ENCODE assay signal across 18 cellular contexts in the genomic region with DNA sequence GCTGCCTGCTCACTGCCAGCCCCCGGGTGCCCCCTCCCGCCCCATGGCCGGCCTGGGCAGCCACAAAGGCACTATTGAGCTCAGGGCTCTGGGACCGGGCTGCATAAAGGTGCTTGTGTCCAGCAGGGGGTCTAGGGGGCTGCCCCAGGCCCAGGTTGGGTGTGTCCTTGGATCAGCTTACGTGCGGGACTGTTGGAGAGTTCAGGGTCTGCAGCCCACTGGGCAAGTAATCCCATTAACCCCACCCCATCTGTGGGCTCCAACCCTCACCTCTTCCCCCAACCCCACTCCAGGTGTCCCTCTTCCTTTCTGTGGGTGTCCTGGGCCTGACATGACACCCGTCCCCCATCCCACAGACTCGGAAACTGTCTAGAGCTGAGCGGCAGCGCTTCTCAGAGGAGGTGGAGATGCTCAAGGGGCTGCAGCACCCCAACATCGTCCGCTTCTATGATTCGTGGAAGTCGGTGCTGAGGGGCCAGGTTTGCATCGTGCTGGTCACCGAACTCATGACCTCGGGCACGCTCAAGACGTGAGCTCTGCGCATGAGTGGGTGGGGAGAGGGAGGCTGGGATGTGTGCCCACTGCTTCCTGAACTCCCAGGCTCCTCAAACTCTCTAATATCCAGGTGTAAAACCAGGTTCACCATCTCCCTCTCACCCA. TPM values are rescaled to one million over a fixed set of nuclear protein-coding genes. Genes with fewer than 3 reads are reported as not detected.
A peak's percentile ranks its signal among the peaks of the same experiment; 100 is the strongest.
DNase-seq lines count a peak whose midpoint lies in the region; ATAC-seq, FAIRE-seq and TF ChIP-seq lines count a peak whose summit lies in the region.
"Had no signal": no experiment of that assay in that cellular context is flagged by ENCODE, and none has a peak within 500 bp of the region (broad histone marks: within the 10 kb centered on the region; RNA-seq: fewer than 3 reads in every experiment).

No MANE protein-coding gene starts in this region.

- H3K4me1 ChIP-seq in NT2/D1 (ENCODE audit: insufficient read depth, insufficient read length) (peaks cover 20% of the 10 kb centered on the region), endothelial cell of umbilical vein (ENCODE audit: control insufficient read depth, extremely low read depth, insufficient read depth, low read length) (peaks cover 35% of the 10 kb centered on the region)
- H3K4me1 ChIP-seq: parathyroid adenoma had no signal

- intact Hi-C loops in endothelial cell of umbilical vein (cut with micrococcal nuclease): loop anchor here (5.0 kb wide), 1 partner anchor 105 kb away; the partner anchor contains the start of gene PLEKHH3
- intact Hi-C loops in CD4-positive, alpha-beta T cell (cut with DNase I, micrococcal nuclease): no loop called here

- CTCF ChIA-PET in AG04449 (lab: Yijun Ruan, JAX): interaction anchor here (1.0 to 5.8 kb wide), 7 partner anchors 10 to 52 kb away, joined by 3 to 34 read pairs (median 5); partner anchors contain the start of genes BECN1 and VPS25
- CTCF ChIA-PET in endothelial cell of umbilical vein (lab: Charles Lee): interaction anchor here (2.5 to 4.7 kb wide), 3 partner anchors 9 to 42 kb away, joined by 10 to 44 read pairs (median 15); partner anchors contain the start of genes BECN1 and VPS25
- CTCF ChIA-PET in CD4-positive, alpha-beta T cell (lab: Charles Lee): no interaction called here

- H3K9me3 ChIP-seq in NT2/D1 (ENCODE audit: insufficient read depth, low read length) (no peaks in the 10 kb centered on the region), endothelial cell of umbilical vein (replicated peaks; ENCODE audit: control insufficient read depth, insufficient read depth, low read length) (no peaks in the 10 kb centered on the region)
- no peaks in the 10 kb centered on the region for H3K9me3 ChIP-seq in CD4-positive, alpha-beta T cell (ENCODE audit: control insufficient read depth, low read length)
- H3K9me3 ChIP-seq: ascending aorta had no signal

- no peaks in the 10 kb centered on the region for H3K79me2 ChIP-seq in endothelial cell of umbilical vein (ENCODE audit: control insufficient read depth, insufficient read depth, low read length)
- H3K79me2 ChIP-seq: parathyroid adenoma had no signal

- H3K4me3 Mint-ChIP-seq in neural crest cell: peak overlapping the region; percentile 47
- H3K4me3 Mint-ChIP-seq in CD4-positive, alpha-beta T cell: no peak overlapping the region
- H3K4me3 Mint-ChIP-seq: activated B cell treated with CpG ODN at 0.5 μM for 24 hours; activated CD8-positive, alpha-beta memory T cell treated with anti-CD3 and anti-CD28 coated beads, Interleukin-2, amount 10 ng/mL, durations not matched to agents 7 days and 5 days; immature natural killer cell had no signal

- no peak for TF ChIP-seq POLR2A in endothelial cell of umbilical vein (IDR thresholded peaks at IDR 0.05; ENCODE audit: low read depth, low read length)

- no peaks in the 10 kb centered on the region for H4K20me1 ChIP-seq in endothelial cell of umbilical vein (replicated peaks; ENCODE audit: control insufficient read depth, extremely low read depth, insufficient read depth, low read length)

- no peak for ATAC-seq in GM21576 (IDR thresholded peaks at IDR 0.05; ENCODE audit: unreplicated experiment)
- no peak for ATAC-seq in CD4-positive, alpha-beta T cell (ENCODE audit: poor library complexity)
- ATAC-seq in activated CD4-positive, CD25-positive, alpha-beta regulatory T cell treated with anti-CD3 and anti-CD28 coated beads, Interleukin-2, amount 50 U/mL, for 24 hours: no peak
- ATAC-seq: activated CD8-positive, alpha-beta memory T cell treated with anti-CD3 and anti-CD28 coated beads, Interleukin-2, amount 10 ng/mL, durations not matched to agents 7 days and 5 days had no signal

- H3K27ac ChIP-seq in endothelial cell of umbilical vein (ENCODE audit: insufficient read depth, low read depth, low read length): no peak overlapping the region
- H3K27ac ChIP-seq in CD4-positive, alpha-beta T cell (ENCODE audit: low read depth, low read length): no peak overlapping the region
- H3K27ac ChIP-seq: ascending aorta, parathyroid adenoma had no signal

- FAIRE-seq in endothelial cell of umbilical vein (lab: Jason Lieb, UNC): no peak

- H3K4me2 ChIP-seq in endothelial cell of umbilical vein (ENCODE audit: insufficient read depth, low read length): no peak overlapping the region

- H3K27ac Mint-ChIP-seq in neural crest cell (ENCODE audit: unreplicated experiment): no peak overlapping the region
- H3K27ac Mint-ChIP-seq in CD4-positive, alpha-beta T cell: no peak overlapping the region
- H3K27ac Mint-ChIP-seq: activated B cell treated with CpG ODN at 0.5 μM for 24 hours; activated CD8-positive, alpha-beta memory T cell treated with anti-CD3 and anti-CD28 coated beads, Interleukin-2, amount 10 ng/mL, durations not matched to agents 7 days and 5 days; immature natural killer cell had no signal

- peaks cover 12% of the 10 kb centered on the region for H3K4me1 Mint-ChIP-seq in neural crest cell
- H3K4me1 Mint-ChIP-seq in CD4-positive, alpha-beta T cell (ENCODE audit: low read depth): peaks cover 36% of the 10 kb centered on the region

- no peak overlapping the region for H2AFZ ChIP-seq in endothelial cell of umbilical vein (ENCODE audit: low read depth, low read length)
- H2AFZ ChIP-seq: parathyroid adenoma had no signal

- no peaks in the 10 kb centered on the region for H3K36me3 Mint-ChIP-seq in neural crest cell (ENCODE audit: low read depth)
- peaks cover 26% of the 10 kb centered on the region for H3K36me3 Mint-ChIP-seq in CD4-positive, alpha-beta T cell (ENCODE audit: low read depth)

- dilution Hi-C loops in endothelial cell of umbilical vein (cut with MboI; ENCODE audit: extremely low pct_ligation_motif_present, low sequenced_read_pairs): no loop called here

- H3K9ac ChIP-seq in NT2/D1 (ENCODE audit: insufficient read length, low read depth) (peak overlapping the region; percentile 29), endothelial cell of umbilical vein (replicated peaks; ENCODE audit: extremely low read depth, insufficient read depth, low read length) (no peak overlapping the region)
- H3K9ac ChIP-seq: parathyroid adenoma had no signal

- no peak for DNase-seq in AG04449 (ENCODE audit: low read depth, low spot score)
- no peak for DNase-seq in NT2/D1 (ENCODE audit: low read depth, low spot score)
- DNase-seq in endothelial cell of umbilical vein (ENCODE audit: low read depth, low spot score): no peak
- no peak for DNase-seq in neural crest cell (ENCODE audit: low read depth, low spot score)
- DNase-seq in NCI-H526 (lab: John Stamatoyannopoulos, UW): no peak
- DNase-seq in CD4-positive, alpha-beta T cell: no peak
- DNase-seq: activated B cell treated with CpG ODN at 0.5 μM for 24 hours; activated CD8-positive, alpha-beta memory T cell treated with anti-CD3 and anti-CD28 coated beads, Interleukin-2, amount 10 ng/mL, durations not matched to agents 7 days and 5 days; activated gamma-delta T cell treated with Interleukin-2 at 50 U/mL for 16 hours; effector CD4-positive, alpha-beta T cell; immature natural killer cell; NCI-H1092 treated with DMSO at 0.1 percent for 48 hours; RPMI8226; T-helper 1 cell had no signal

- no peaks in the 10 kb centered on the region for H3K9me1 ChIP-seq in endothelial cell of umbilical vein (replicated peaks; ENCODE audit: control insufficient read depth, extremely low read depth, insufficient read depth, low read length)

- POLR2A ChIA-PET in AG04449 (lab: Yijun Ruan, JAX): interaction anchor here (1.4 to 1.9 kb wide), 2 partner anchors 9 to 10 kb away, joined by 5 read pairs; partner anchors contain the start of gene VPS25
- POLR2A ChIA-PET in endothelial cell of umbilical vein (lab: Charles Lee): interaction anchor here (0.9 kb wide), 1 partner anchor 10 kb away, joined by 4 read pairs; no protein-coding TSS in a partner anchor
- POLR2A ChIA-PET in CD4-positive, alpha-beta T cell (lab: Charles Lee): no interaction called here

- no peaks in the 10 kb centered on the region for H3K9me3 Mint-ChIP-seq in neural crest cell
- no peaks in the 10 kb centered on the region for H3K9me3 Mint-ChIP-seq in CD4-positive, alpha-beta T cell
- H3K9me3 Mint-ChIP-seq: activated B cell treated with CpG ODN at 0.5 μM for 24 hours, immature natural killer cell had no signal

- H3K27me3 ChIP-seq in NT2/D1 (ENCODE audit: insufficient read depth, insufficient read length) (peaks cover 13% of the 10 kb centered on the region), endothelial cell of umbilical vein (ENCODE audit: control insufficient read depth in 2 of 2, insufficient read depth in 2 of 2, low read length in 2 of 2) (peaks cover 16% of the 10 kb centered on the region in 2 experiments)
- H3K27me3 ChIP-seq in CD4-positive, alpha-beta T cell (ENCODE audit: control insufficient read depth, insufficient read depth, low read length): peaks cover 62% of the 10 kb centered on the region

- H3K4me3 ChIP-seq in AG04449 (ENCODE audit: low read depth, low read length): peak overlapping the region; percentile 76
- H3K4me3 ChIP-seq in NT2/D1 (ENCODE audit: insufficient read length, low read depth): no peak overlapping the region
- H3K4me3 ChIP-seq in endothelial cell of umbilical vein (replicated peaks in 1 of 3; ENCODE audit: insufficient read depth in 1 of 3, low read depth in 1 of 3, low read length in 3 of 3): no peak overlapping the region
- H3K4me3 ChIP-seq: ascending aorta had no signal

- H3K27me3 Mint-ChIP-seq in neural crest cell (ENCODE audit: low read depth): peaks cover 69% of the 10 kb centered on the region
- peaks cover 66% of the 10 kb centered on the region for H3K27me3 Mint-ChIP-seq in CD4-positive, alpha-beta T cell

- no TSS peak for BruUV-seq in endothelial cell of umbilical vein (replicated peaks; lab: Mats Ljungman, UMichigan)

- TF ChIP-seq CTCF in AG04449 (IDR thresholded peaks at IDR 0.05; ENCODE audit: insufficient read depth, low read length, missing control alignments) (no peak), endothelial cell of umbilical vein (IDR thresholded peaks at IDR 0.05; ENCODE audit: extremely low read depth in 1 of 2, insufficient read depth in 1 of 2, low read depth in 1 of 2, low read length in 2 of 2) (no peak), neural crest cell (conservative IDR thresholded peaks at IDR 0.05) (no peak)
- TF ChIP-seq CTCF in CD4-positive, alpha-beta T cell (IDR thresholded peaks at IDR 0.05): no peak

- H3K36me3 ChIP-seq in NT2/D1 (ENCODE audit: insufficient read depth, insufficient read length, low read length) (peaks cover 57% of the 10 kb centered on the region), endothelial cell of umbilical vein (ENCODE audit: control insufficient read depth in 2 of 2, extremely low read depth in 1 of 2, insufficient read depth in 2 of 2, low read length in 2 of 2) (peaks cover 0 to 8% of the 10 kb centered on the region in 2 experiments)

RNA-seq across cellular contexts. Expression of gene WNK4, which starts 2.1 kb away (rescaled TPM):
- 1.9 TPM in 2 replicates for total RNA-seq in endothelial cell of umbilical vein
- polyA plus RNA-seq in endothelial cell of umbilical vein: 0.48 and 0.84 TPM in 2 replicates
- polyA plus RNA-seq in endothelial cell of umbilical vein (2011; cell fraction: cytosol; rRNA removed): 0.58 and 0.75 TPM in 2 replicates
- polyA plus RNA-seq in endothelial cell of umbilical vein (2011; cell fraction: nucleus; rRNA removed): 3.7 and 4.0 TPM in 2 replicates
- 0.60 and 1.7 TPM in 2 replicates for polyA plus RNA-seq in endothelial cell of umbilical vein (2012)
- polyA minus RNA-seq in endothelial cell of umbilical vein: 1.1 and 1.5 TPM in 2 replicates
- 1.0 TPM for polyA minus RNA-seq in endothelial cell of umbilical vein (2011; cell fraction: cytosol; rRNA and poly(A)+ RNA removed)
- polyA minus RNA-seq in endothelial cell of umbilical vein (2011; cell fraction: nucleus; rRNA and poly(A)+ RNA removed): 0.63 and 3.1 TPM in 2 replicates
- total RNA-seq in neural crest cell: 0.58 and 0.73 TPM in 2 replicates
- total RNA-seq in CD4-positive, alpha-beta T cell: under 1 TPM; 0.42 to 0.74 TPM
- total RNA-seq: ascending aorta had no signal
- polyA plus RNA-seq: immature natural killer cell had no signal

RNA-seq across cellular contexts. Expression of gene VPS25, which starts 9.3 kb away (rescaled TPM):
- total RNA-seq in endothelial cell of umbilical vein (45.0 and 47.1 TPM in 2 replicates), neural crest cell (83.7 and 88.7 TPM in 2 replicates)
- 86.8 and 107 TPM in 2 replicates for polyA plus RNA-seq in endothelial cell of umbilical vein
- polyA plus RNA-seq in endothelial cell of umbilical vein (2011; cell fraction: cytosol; rRNA removed): 89.2 and 95.6 TPM in 2 replicates
- polyA plus RNA-seq in endothelial cell of umbilical vein (2011; cell fraction: nucleus; rRNA removed): 47.0 and 54.4 TPM in 2 replicates
- 47.5 and 51.4 TPM in 2 replicates for polyA plus RNA-seq in endothelial cell of umbilical vein (2012)
- polyA minus RNA-seq in endothelial cell of umbilical vein: 47.0 and 50.3 TPM in 2 replicates
- polyA minus RNA-seq in endothelial cell of umbilical vein (2011; cell fraction: cytosol; rRNA and poly(A)+ RNA removed): 30.5 TPM
- polyA minus RNA-seq in endothelial cell of umbilical vein (2011; cell fraction: nucleus; rRNA and poly(A)+ RNA removed): 16.3 and 21.8 TPM in 2 replicates
- total RNA-seq in CD4-positive, alpha-beta T cell: 10 to 100 TPM; 40.6 to 45.7 TPM

RNA-seq across cellular contexts. Expression of gene COA3, which starts 16.0 kb away (rescaled TPM):
- total RNA-seq in endothelial cell of umbilical vein: 56.6 and 57.5 TPM in 2 replicates
- 126 and 139 TPM in 2 replicates for polyA plus RNA-seq in endothelial cell of umbilical vein
- polyA plus RNA-seq in endothelial cell of umbilical vein (2011; cell fraction: cytosol; rRNA removed): 118 and 121 TPM in 2 replicates
- polyA plus RNA-seq in endothelial cell of umbilical vein (2011; cell fraction: nucleus; rRNA removed): 34.4 and 38.4 TPM in 2 replicates
- 102 and 105 TPM in 2 replicates for polyA plus RNA-seq in endothelial cell of umbilical vein (2012)
- polyA minus RNA-seq in endothelial cell of umbilical vein: 45.6 and 56.9 TPM in 2 replicates
- 29.8 TPM for polyA minus RNA-seq in endothelial cell of umbilical vein (2011; cell fraction: cytosol; rRNA and poly(A)+ RNA removed)
- polyA minus RNA-seq in endothelial cell of umbilical vein (2011; cell fraction: nucleus; rRNA and poly(A)+ RNA removed): 11.0 and 16.0 TPM in 2 replicates
- 85.3 and 92.7 TPM in 2 replicates for total RNA-seq in neural crest cell
- 1 to 10 TPM; 4.0 to 4.5 TPM for total RNA-seq in CD4-positive, alpha-beta T cell

RNA-seq across cellular contexts. Expression of gene CNTD1, which starts 16.1 kb away (rescaled TPM):
- not detected in 2 replicates for total RNA-seq in endothelial cell of umbilical vein
- polyA plus RNA-seq in endothelial cell of umbilical vein: not detected in 2 replicates
- polyA plus RNA-seq in endothelial cell of umbilical vein (2011; cell fraction: cytosol; rRNA removed): not detected in 2 replicates
- not detected in 2 replicates for polyA plus RNA-seq in endothelial cell of umbilical vein (2011; cell fraction: nucleus; rRNA removed)
- polyA plus RNA-seq in endothelial cell of umbilical vein (2012): 0.49 and 0.92 TPM in 2 replicates
- not detected in 2 replicates for polyA minus RNA-seq in endothelial cell of umbilical vein
- not detected for polyA minus RNA-seq in endothelial cell of umbilical vein (2011; cell fraction: cytosol; rRNA and poly(A)+ RNA removed)
- not detected in 2 replicates for polyA minus RNA-seq in endothelial cell of umbilical vein (2011; cell fraction: nucleus; rRNA and poly(A)+ RNA removed)
- not detected in 2 replicates for total RNA-seq in neural crest cell
- not detected for total RNA-seq in CD4-positive, alpha-beta T cell
- total RNA-seq: activated B cell treated with CpG ODN at 0.5 μM for 24 hours; activated CD8-positive, alpha-beta memory T cell treated with anti-CD3 and anti-CD28 coated beads, Interleukin-2, amount 10 ng/mL, durations not matched to agents 7 days and 5 days; ascending aorta had no signal

RNA-seq across cellular contexts. Expression of gene RAMP2, which starts 21.5 kb away (rescaled TPM):
- total RNA-seq in endothelial cell of umbilical vein: 71.0 and 106 TPM in 2 replicates
- 192 and 262 TPM in 2 replicates for polyA plus RNA-seq in endothelial cell of umbilical vein
- 115 and 122 TPM in 2 replicates for polyA plus RNA-seq in endothelial cell of umbilical vein (2011; cell fraction: cytosol; rRNA removed)
- 16.0 and 28.9 TPM in 2 replicates for polyA plus RNA-seq in endothelial cell of umbilical vein (2011; cell fraction: nucleus; rRNA removed)
- polyA plus RNA-seq in endothelial cell of umbilical vein (2012): 26.8 and 43.4 TPM in 2 replicates
- 72.9 and 78.0 TPM in 2 replicates for polyA minus RNA-seq in endothelial cell of umbilical vein
- not detected for polyA minus RNA-seq in endothelial cell of umbilical vein (2011; cell fraction: cytosol; rRNA and poly(A)+ RNA removed)
- 6.3 and 9.4 TPM in 2 replicates for polyA minus RNA-seq in endothelial cell of umbilical vein (2011; cell fraction: nucleus; rRNA and poly(A)+ RNA removed)
- total RNA-seq in neural crest cell: 6.5 and 7.9 TPM in 2 replicates
- total RNA-seq in CD4-positive, alpha-beta T cell: not detected
- total RNA-seq: activated B cell treated with CpG ODN at 0.5 μM for 24 hours; activated CD8-positive, alpha-beta memory T cell treated with anti-CD3 and anti-CD28 coated beads, Interleukin-2, amount 10 ng/mL, durations not matched to agents 7 days and 5 days had no signal
- polyA plus RNA-seq: immature natural killer cell had no signal

Comparison
In these comparisons a context has a peak if more than half of its experiments do, and no peak if none do; other contexts are left out.
1. RNA of gene COA3, which starts 16.0 kb away (total RNA-seq): 85.3 to 92.7 TPM in neural crest cell and 56.6 to 57.5 TPM in endothelial cell of umbilical vein; 4.0 to 4.5 TPM in CD4-positive, alpha-beta T cell; every median in the first group is over 10 times any median in the second.